In genomic region chr12:61810486-61810885, GRCh38 we compare ENCODE assay signal across 12 cellular contexts.
DNase-seq lines count a peak whose midpoint lies in the region; ATAC-seq and TF ChIP-seq lines count a peak whose summit lies in the region.
"Had no signal": no experiment of that assay in that cellular context is flagged by ENCODE, and none has a peak within 500 bp of the region (broad histone marks: within the 10 kb centered on the region; RNA-seq: fewer than 3 reads in every experiment).

No MANE protein-coding gene starts in this region.

- intact Hi-C loops in spleen (cut with DNase I; ENCODE audit: low total_unique reads): no loop called here

- DNase-seq in A172 (ENCODE audit: low spot score): peak; percentile 1
- DNase-seq in DMS53 (lab: John Stamatoyannopoulos, UW): peak; percentile 51
- peak; percentile 6 for DNase-seq in HEK293T (ENCODE audit: extremely low spot score)
- peak in 1 of 2 experiments; percentile 15 for DNase-seq in SJCRH30
- DNase-seq in kidney glomerular epithelial cell (lab: John Stamatoyannopoulos, UW): no peak
- DNase-seq in spleen: no peak
- DNase-seq in NCI-H1694 treated with DMSO at 0.1 percent for 48 hours (lab: John Stamatoyannopoulos, UW): no peak
- DNase-seq: CD8-positive, alpha-beta T cell; COR-L47; DMS153 had no signal

- H3K4me3 ChIP-seq in SJCRH30 (peak overlapping the region; percentile 23; the same call in 1 of the 2 replicates), spleen (no peak overlapping the region)

- H3K9me3 ChIP-seq in SJCRH30 (replicated peaks) (no peaks in the 10 kb centered on the region), spleen (peaks cover 0 to 31% (median 20%) of the 10 kb centered on the region in 8 donors)

- 84 to 98% (median 95%) methylated on average over 1 of the region's 1 CpG for WGBS in spleen, 5 donors

- POLR2A ChIA-PET in HEK293T (lab: Yijun Ruan, JAX): no interaction called here

- CTCF ChIA-PET in HEK293T (lab: Yijun Ruan, JAX): no interaction called here

- TF ChIP-seq CTCF in spleen (IDR thresholded peaks at IDR 0.05 in 8 of 11, conservative IDR thresholded peaks at IDR 0.05 in 3 of 11): no peak

- H3K27ac ChIP-seq in SJCRH30: no peak overlapping the region
- H3K27ac ChIP-seq in spleen: no peak overlapping the region

- no peaks in the 10 kb centered on the region for H3K36me3 ChIP-seq in SJCRH30
- H3K36me3 ChIP-seq in spleen: no peaks in the 10 kb centered on the region

- no peaks in the 10 kb centered on the region for H3K27me3 ChIP-seq in SJCRH30
- no peaks in the 10 kb centered on the region for H3K27me3 ChIP-seq in spleen (replicated peaks in 1 of 7)

- ATAC-seq in GM21786 (IDR thresholded peaks at IDR 0.05; ENCODE audit: unreplicated experiment): no peak
- ATAC-seq: CD8-positive, alpha-beta T cell; HepG2 had no signal

- H3K4me1 ChIP-seq in SJCRH30 (no peaks in the 10 kb centered on the region), spleen (no peaks in the 10 kb centered on the region)

- no peak for TF ChIP-seq POLR2A in spleen (IDR thresholded peaks at IDR 0.05)

TF ChIP-seq in HEK293T, 16 proteins besides CTCF, POLR2A, EP300 and RAD21:
- TF ChIP-seq FOXK2 (IDR thresholded peaks at IDR 0.05) (no peak), BHLHE40 (IDR thresholded peaks at IDR 0.05; ENCODE audit: borderline replicate concordance) (no peak), PKNOX1 (IDR thresholded peaks at IDR 0.05) (no peak)

Comparison
In these comparisons a context has a peak if more than half of its experiments do, and no peak if none do; other contexts are left out.
1. DNase-seq: peak in A172 (single experiment), DMS53 (single experiment) and HEK293T (single experiment); none in kidney glomerular epithelial cell (single experiment), spleen (single experiment) and NCI-H1694 treated with DMSO at 0.1 percent for 48 hours (single experiment).